In the genomic region with DNA sequence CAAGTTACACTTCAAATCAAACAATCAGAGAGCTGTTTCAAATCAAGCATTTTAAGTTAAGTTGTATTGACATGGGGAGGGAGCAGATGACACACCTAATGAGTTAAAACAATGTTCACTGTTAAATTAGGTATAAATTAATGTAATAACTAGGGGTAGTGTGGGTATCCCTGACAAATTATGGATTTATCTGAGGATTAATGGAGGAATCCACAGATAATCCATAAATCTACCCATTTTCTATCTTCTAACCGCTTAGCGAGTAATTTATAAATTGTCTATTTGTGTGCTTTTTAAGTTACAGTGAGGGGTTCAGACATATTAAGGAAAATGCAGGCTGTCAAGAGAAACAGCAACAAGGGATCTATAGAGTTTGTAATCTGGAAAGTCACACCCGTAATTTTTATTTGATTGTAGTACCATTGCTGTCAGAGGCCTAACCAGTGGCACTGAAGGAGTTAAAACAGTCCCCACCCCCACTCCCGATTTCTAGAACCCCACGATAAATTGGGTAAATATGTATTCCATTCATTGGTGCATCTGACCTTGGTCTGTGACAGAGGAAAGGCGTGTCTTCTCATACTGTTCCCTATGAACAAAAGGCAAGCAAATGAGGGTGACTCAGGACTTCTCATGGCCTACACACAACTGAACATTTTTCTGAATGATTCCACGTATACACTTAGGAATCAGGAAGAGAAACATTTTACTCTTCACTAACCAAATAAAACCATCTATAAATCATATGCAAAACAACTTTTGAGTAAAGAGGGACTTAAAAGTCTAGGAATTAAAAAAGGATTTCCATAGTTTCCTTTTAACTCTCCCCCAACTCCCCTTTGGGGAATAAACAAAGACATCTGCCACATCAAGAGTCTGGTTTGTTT, we compare ENCODE assay signal across 8 cellular contexts. TPM values are rescaled to one million over a fixed set of nuclear protein-coding genes. Genes with fewer than 3 reads are reported as not detected.
DNase-seq lines count a peak whose midpoint lies in the region; ATAC-seq, FAIRE-seq and TF ChIP-seq lines count a peak whose summit lies in the region.

No MANE protein-coding gene starts in this region.

- FAIRE-seq in astrocyte (lab: Jason Lieb, UNC) = peak; percentile 90

- peaks cover 45% of the 10 kb centered on the region for H3K4me1 ChIP-seq in astrocyte (ENCODE audit: insufficient read depth, low read length)

- peak overlapping the region; percentile 100 for H3K27ac Mint-ChIP-seq in astrocyte (ENCODE audit: unreplicated experiment)

- H3K27me3 ChIP-seq in astrocyte (ENCODE audit: insufficient read depth, low read length) = no peaks in the 10 kb centered on the region

- no peak for TF ChIP-seq CTCF in astrocyte (IDR thresholded peaks at IDR 0.05; ENCODE audit: insufficient read depth, low read depth, low read length)

- H3K27ac ChIP-seq in astrocyte (ENCODE audit: low read depth, low read length) (peak overlapping the region; percentile 96), skin epidermis (peak overlapping the region in 19 of 21 experiments; percentile 43 to 100 (median 100))

- DNase-seq in COLO668 (lab: John Stamatoyannopoulos, UW; ENCODE audit: unreplicated experiment) (peak; percentile 46), HS-5 (ENCODE audit: low read depth) (peak; percentile 90), NOMO-1 treated with dmso at 0.1 percent for 144 hours (lab: John Stamatoyannopoulos, UW; ENCODE audit: unreplicated experiment) (peak; percentile 77), astrocyte (ENCODE audit: low read depth) (peak; percentile 98), iris pigment epithelial cell (ENCODE audit: low read depth) (peak; percentile 97)
- DNase-seq in effector CD8-positive, alpha-beta T cell (lab: John Stamatoyannopoulos, UW) = no peak

- peak overlapping the region; percentile 93 for H3K4me2 ChIP-seq in astrocyte (ENCODE audit: low read length)

- H3K36me3 ChIP-seq in astrocyte (ENCODE audit: insufficient read depth, low read length) = peaks cover 34% of the 10 kb centered on the region

- peak overlapping the region; percentile 98 for H3K9ac ChIP-seq in astrocyte (ENCODE audit: low read length)

- peaks cover 69% of the 10 kb centered on the region for H3K79me2 ChIP-seq in astrocyte (ENCODE audit: insufficient read depth, low read length)

- H3K9me3 Mint-ChIP-seq in astrocyte (ENCODE audit: unreplicated experiment) = no peaks in the 10 kb centered on the region

- H4K20me1 ChIP-seq in astrocyte (ENCODE audit: insufficient read depth, low read length) = peaks cover 29% of the 10 kb centered on the region

- H2AFZ ChIP-seq in astrocyte (ENCODE audit: low read depth, low read length) = no peak overlapping the region

- ATAC-seq in HG03097 (IDR thresholded peaks at IDR 0.05; ENCODE audit: low FRiP score, unreplicated experiment) = no peak

- peak overlapping the region; percentile 88 for H3K4me3 ChIP-seq in astrocyte (ENCODE audit: insufficient read depth, low read depth, low read length)
- peak overlapping the region in 3 of 7 experiments; percentile 19 to 90 (median 75) for H3K4me3 ChIP-seq in skin epidermis

- peaks cover 31% of the 10 kb centered on the region for H3K4me1 Mint-ChIP-seq in astrocyte (ENCODE audit: low read depth, unreplicated experiment)

- H3K36me3 Mint-ChIP-seq in astrocyte (ENCODE audit: low read depth, unreplicated experiment) = peaks cover 31% of the 10 kb centered on the region

- H3K9me3 ChIP-seq in astrocyte (ENCODE audit: insufficient read depth, low read depth, low read length) = no peaks in the 10 kb centered on the region

- H3K4me3 Mint-ChIP-seq in astrocyte (ENCODE audit: unreplicated experiment) = peak overlapping the region; percentile 98

- H3K27me3 Mint-ChIP-seq in astrocyte (ENCODE audit: low read depth, unreplicated experiment) = no peaks in the 10 kb centered on the region

RNA-seq across cellular contexts. Expression of gene IRF2BP2, which starts 7.4 kb away (rescaled TPM):
- total RNA-seq in astrocyte = 122 and 126 TPM in 2 replicates
